Comparison of ENCODE assay signal across 19 cellular contexts in the genomic region with DNA sequence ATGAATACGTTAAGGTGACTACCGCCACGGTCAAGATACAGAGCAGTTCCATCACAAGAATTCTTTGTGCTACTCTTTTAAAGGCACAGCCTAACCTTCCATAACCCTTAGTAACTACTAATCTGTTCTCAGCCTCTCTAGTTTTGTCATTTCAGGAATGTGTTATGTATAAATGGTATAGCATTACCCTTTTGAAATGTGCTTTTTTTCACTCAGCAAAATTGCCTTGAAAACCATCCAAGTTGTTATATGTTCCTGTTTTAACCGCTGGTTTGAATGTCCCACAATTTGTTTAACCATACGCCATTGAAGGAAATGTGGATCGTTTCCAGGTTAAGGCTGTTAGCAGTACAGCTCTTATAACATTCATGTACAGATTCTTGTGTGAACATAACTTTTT. TPM values are rescaled to one million over a fixed set of nuclear protein-coding genes. Genes with fewer than 3 reads are reported as not detected.
DNase-seq lines count a peak whose midpoint lies in the region; ATAC-seq, FAIRE-seq and TF ChIP-seq lines count a peak whose summit lies in the region.
"Had no signal": no experiment of that assay in that cellular context is flagged by ENCODE, and none has a peak within 500 bp of the region (broad histone marks: within the 10 kb centered on the region; RNA-seq: fewer than 3 reads in every experiment).

No MANE protein-coding gene starts in this region.

- H3K79me2 ChIP-seq in endothelial cell of umbilical vein (ENCODE audit: control insufficient read depth, insufficient read depth, low read length) = peaks cover 99% of the 10 kb centered on the region

- in situ Hi-C loops in IMR-90 (cut with MboI; ENCODE audit: low sequenced_read_pairs) = no loop called here

- TF ChIP-seq CTCF in IMR-90 (conservative IDR thresholded peaks at IDR 0.05; ENCODE audit: low read depth, low read length) (no peak), endothelial cell of umbilical vein (IDR thresholded peaks at IDR 0.05; ENCODE audit: extremely low read depth in 1 of 2, insufficient read depth in 1 of 2, low read depth in 1 of 2, low read length in 2 of 2) (no peak), WERI-Rb-1 (IDR thresholded peaks at IDR 0.05; ENCODE audit: low read depth, low read length) (no peak)

- no peak overlapping the region for H2AFZ ChIP-seq in IMR-90 (replicated peaks; ENCODE audit: low read length, poor library complexity)
- H2AFZ ChIP-seq in endothelial cell of umbilical vein (ENCODE audit: low read depth, low read length) = no peak overlapping the region

- peak overlapping the region in 6 of 8 donors; percentile 37 to 63 (median 56) for H3K4me3 Mint-ChIP-seq in CD4-positive, alpha-beta memory T cell
- H3K4me3 Mint-ChIP-seq: nephron progenitor cell had no signal

- H3K9me3 Mint-ChIP-seq in CD4-positive, alpha-beta memory T cell = peaks cover 0 to 2% (median 0%) of the 10 kb centered on the region in 8 donors
- H3K9me3 Mint-ChIP-seq: nephron progenitor cell had no signal

- H3K27me3 Mint-ChIP-seq in CD4-positive, alpha-beta memory T cell = no peaks in the 10 kb centered on the region

- no TSS peak for BruUV-seq in IMR-90 (replicated peaks; lab: Mats Ljungman, UMichigan)
- BruUV-seq in endothelial cell of umbilical vein (replicated peaks; lab: Mats Ljungman, UMichigan) = no TSS peak

- H3K36me3 ChIP-seq in CD4-positive, alpha-beta memory T cell (ENCODE audit: insufficient read depth, low read length) = no peaks in the 10 kb centered on the region
- H3K36me3 ChIP-seq in IMR-90 (ENCODE audit: control insufficient read depth, insufficient read depth, low read length) = peaks cover 17% of the 10 kb centered on the region
- peaks cover 8 to 12% of the 10 kb centered on the region in 2 experiments for H3K36me3 ChIP-seq in endothelial cell of umbilical vein (ENCODE audit: control insufficient read depth in 2 of 2, extremely low read depth in 1 of 2, insufficient read depth in 2 of 2, low read length in 2 of 2)
- H3K36me3 ChIP-seq in WERI-Rb-1 = peaks cover 5% of the 10 kb centered on the region
- H3K36me3 ChIP-seq: thoracic aorta had no signal

- H3K27ac ChIP-seq in CD4-positive, alpha-beta memory T cell (ENCODE audit: low read depth, low read length) = no peak overlapping the region
- H3K27ac ChIP-seq in IMR-90 (ENCODE audit: insufficient read depth, low read length) (no peak overlapping the region), endothelial cell of umbilical vein (ENCODE audit: insufficient read depth, low read depth, low read length) (no peak overlapping the region), WERI-Rb-1 (no peak overlapping the region)
- H3K27ac ChIP-seq: C4-2B, thoracic aorta had no signal

- H2AK9ac ChIP-seq in IMR-90 (replicated peaks; ENCODE audit: low read depth, low read length, poor library complexity) = no peak overlapping the region

- DNase-seq in CD4-positive, alpha-beta memory T cell = no peak
- DNase-seq in IMR-90 = peak; percentile 40
- DNase-seq in endothelial cell of umbilical vein (ENCODE audit: low read depth, low spot score) = peak; percentile 23
- no peak for DNase-seq in COLO829 (ENCODE audit: low spot score)
- DNase-seq in NCI-H2196 (lab: John Stamatoyannopoulos, UW; ENCODE audit: unreplicated experiment) = no peak
- DNase-seq in WERI-Rb-1 = no peak
- no peak for DNase-seq in amygdala (lab: John Stamatoyannopoulos, UW)
- DNase-seq: activated CD8-positive, alpha-beta memory T cell treated with anti-CD3 and anti-CD28 coated beads, Interleukin-2, amount 50 U/mL, for 4 hours; effector memory CD4-positive, alpha-beta T cell; GDM1; left cardiac atrium; NCI-H1092 treated with DMSO at 0.1 percent for 48 hours; NCI-H510A; nephron progenitor cell; T1000 had no signal

- no peak overlapping the region for H3K23ac ChIP-seq in IMR-90 (ENCODE audit: low read depth, low read length)

- ATAC-seq in GM19351 (IDR thresholded peaks at IDR 0.05; ENCODE audit: unreplicated experiment) = peak; percentile 57
- ATAC-seq in IMR-90 (ENCODE audit: low read depth) = peak; percentile 64
- ATAC-seq: left cardiac atrium, sciatic nerve had no signal

- no peak overlapping the region for H3K56ac ChIP-seq in IMR-90 (ENCODE audit: extremely low read depth, insufficient read depth, low read length)

- H4K8ac ChIP-seq in IMR-90 (ENCODE audit: low read depth in 2 of 2, low read length in 2 of 2) = no peak overlapping the region

- H3K36me3 Mint-ChIP-seq in CD4-positive, alpha-beta memory T cell = peaks cover 32 to 65% of the 10 kb centered on the region in 2 donors

- CTCF ChIA-PET in CD4-positive, alpha-beta memory T cell (lab: Charles Lee; ENCODE audit: partially characterized antibody) = interaction anchor here (3.0 kb wide), 1 partner anchor 10 kb away, joined by 9 read pairs; no protein-coding TSS in a partner anchor
- CTCF ChIA-PET in IMR-90 (lab: Yijun Ruan, JAX) (no interaction called here), endothelial cell of umbilical vein (lab: Charles Lee) (interaction anchor here (0.8 to 1.3 kb wide), 2 partner anchors 8 to 14 kb away, joined by 3 to 4 read pairs; no protein-coding TSS in a partner anchor)

- H3K4me2 ChIP-seq in IMR-90 (ENCODE audit: low read depth, low read length) (no peak overlapping the region), endothelial cell of umbilical vein (ENCODE audit: insufficient read depth, low read length) (no peak overlapping the region)

- POLR2A ChIA-PET in CD4-positive, alpha-beta memory T cell (lab: Charles Lee; ENCODE audit: partially characterized antibody) = interaction anchor here (1.1 to 1.7 kb wide), 3 partner anchors 8 to 32 kb away, joined by 3 to 5 read pairs (median 4); a partner anchor contains a TSS
- POLR2A ChIA-PET in IMR-90 (lab: Charles Lee; ENCODE audit: unreplicated experiment) (no interaction called here), endothelial cell of umbilical vein (lab: Charles Lee) (no interaction called here)

- H3K4ac ChIP-seq in IMR-90 (ENCODE audit: low read depth, low read length) = no peak overlapping the region

- no peaks in the 10 kb centered on the region for H3K9me3 ChIP-seq in CD4-positive, alpha-beta memory T cell (ENCODE audit: control insufficient read depth in 1 of 2, low read length in 2 of 2)
- H3K9me3 ChIP-seq in IMR-90 (ENCODE audit: control insufficient read depth, insufficient read depth, low read length) (no peaks in the 10 kb centered on the region), endothelial cell of umbilical vein (replicated peaks; ENCODE audit: control insufficient read depth, insufficient read depth, low read length) (no peaks in the 10 kb centered on the region), WERI-Rb-1 (ENCODE audit: severe bottlenecking) (no peaks in the 10 kb centered on the region)
- H3K9me3 ChIP-seq: thoracic aorta had no signal

- no peak overlapping the region for H3K4me3 ChIP-seq in CD4-positive, alpha-beta memory T cell (ENCODE audit: low read length in 2 of 2)
- H3K4me3 ChIP-seq in IMR-90 (ENCODE audit: insufficient read depth, low read depth, low read length) (no peak overlapping the region), endothelial cell of umbilical vein (replicated peaks in 1 of 3; ENCODE audit: insufficient read depth in 1 of 3, low read depth in 1 of 3, low read length in 3 of 3) (no peak overlapping the region), WERI-Rb-1 (ENCODE audit: low read depth, low read length) (no peak overlapping the region)
- H3K4me3 ChIP-seq: thoracic aorta had no signal

- H3K9ac ChIP-seq in IMR-90 (ENCODE audit: low read depth, low read length) (no peak overlapping the region), endothelial cell of umbilical vein (replicated peaks; ENCODE audit: extremely low read depth, insufficient read depth, low read length) (no peak overlapping the region)

- peaks cover 16 to 66% of the 10 kb centered on the region in 2 experiments for H3K79me1 ChIP-seq in IMR-90 (ENCODE audit: low read depth in 1 of 2, low read length in 2 of 2)

- H2BK5ac ChIP-seq in IMR-90 (ENCODE audit: low read depth, low read length, poor library complexity, severe bottlenecking) = no peak overlapping the region

- no peak overlapping the region for H2BK120ac ChIP-seq in IMR-90 (ENCODE audit: low read depth, low read length)

- peaks cover 93% of the 10 kb centered on the region for H3K4me1 ChIP-seq in CD4-positive, alpha-beta memory T cell (ENCODE audit: insufficient read depth, low read length)
- H3K4me1 ChIP-seq in IMR-90 (ENCODE audit: control insufficient read depth, insufficient read depth, low read length) (peaks cover 6% of the 10 kb centered on the region), endothelial cell of umbilical vein (ENCODE audit: control insufficient read depth, extremely low read depth, insufficient read depth, low read length) (peaks cover 8% of the 10 kb centered on the region)

- peaks cover 62 to 98% (median 79%) of the 10 kb centered on the region in 4 donors for H3K4me1 Mint-ChIP-seq in CD4-positive, alpha-beta memory T cell

- H3K14ac ChIP-seq in IMR-90 (replicated peaks; ENCODE audit: low read depth, low read length) = no peak overlapping the region

- H2BK20ac ChIP-seq in IMR-90 (ENCODE audit: low read depth, low read length) = no peak overlapping the region

- H3K18ac ChIP-seq in IMR-90 (ENCODE audit: low read depth, low read length) = no peak overlapping the region

- FAIRE-seq in endothelial cell of umbilical vein (lab: Jason Lieb, UNC) = no peak

- TF ChIP-seq RAD21 in IMR-90 (IDR thresholded peaks at IDR 0.05; ENCODE audit: low read length) = no peak

- H3K27ac Mint-ChIP-seq in CD4-positive, alpha-beta memory T cell = peak overlapping the region in 3 of 7 donors; percentile 19 to 77 (median 76)
- H3K27ac Mint-ChIP-seq: nephron progenitor cell had no signal

- intact Hi-C loops in CD4-positive, alpha-beta memory T cell (cut with micrococcal nuclease) = no loop called here
- intact Hi-C loops in IMR-90 (cut with micrococcal nuclease) (no loop called here), endothelial cell of umbilical vein (cut with micrococcal nuclease) (no loop called here)

- no peak overlapping the region for H4K5ac ChIP-seq in IMR-90 (ENCODE audit: low read depth, low read length)

- dilution Hi-C loops in IMR-90 (cut with HindIII; ENCODE audit: low sequenced_read_pairs, unreplicated experiment) (no loop called here), endothelial cell of umbilical vein (cut with MboI; ENCODE audit: extremely low pct_ligation_motif_present, low sequenced_read_pairs) (no loop called here)

- H2BK15ac ChIP-seq in IMR-90 (ENCODE audit: low read depth, low read length) = no peak overlapping the region

- H3K9me1 ChIP-seq in IMR-90 (ENCODE audit: insufficient read depth, low read length) = peaks cover 12% of the 10 kb centered on the region
- no peaks in the 10 kb centered on the region for H3K9me1 ChIP-seq in endothelial cell of umbilical vein (replicated peaks; ENCODE audit: control insufficient read depth, extremely low read depth, insufficient read depth, low read length)

- TF ChIP-seq POLR2A in IMR-90 (IDR thresholded peaks at IDR 0.05; ENCODE audit: low read depth, low read length) (no peak), endothelial cell of umbilical vein (IDR thresholded peaks at IDR 0.05; ENCODE audit: low read depth, low read length) (no peak)

- H4K20me1 ChIP-seq in IMR-90 (ENCODE audit: insufficient read depth, low read length) (peaks cover 94% of the 10 kb centered on the region), endothelial cell of umbilical vein (replicated peaks; ENCODE audit: control insufficient read depth, extremely low read depth, insufficient read depth, low read length) (peaks cover 32% of the 10 kb centered on the region)

- no peak overlapping the region for H4K91ac ChIP-seq in IMR-90 (ENCODE audit: insufficient read depth, low read depth, low read length)

- no CpG with 5 or more reads among the region's 6 CpGs for WGBS in IMR-90 (ENCODE audit: extremely low coverage in 2 of 2, insufficient read length in 1 of 2), 2 experiments

- no peak overlapping the region for H2AK5ac ChIP-seq in IMR-90 (ENCODE audit: low read depth, low read length)

- no peaks in the 10 kb centered on the region for H3K27me3 ChIP-seq in CD4-positive, alpha-beta memory T cell (ENCODE audit: insufficient read depth, low read length)
- H3K27me3 ChIP-seq in IMR-90 (ENCODE audit: control insufficient read depth, insufficient read depth, low read length) = no peaks in the 10 kb centered on the region
- no peaks in the 10 kb centered on the region for H3K27me3 ChIP-seq in endothelial cell of umbilical vein (ENCODE audit: control insufficient read depth in 2 of 2, insufficient read depth in 2 of 2, low read length in 2 of 2)
- H3K27me3 ChIP-seq in WERI-Rb-1 (ENCODE audit: insufficient read depth, low read depth, severe bottlenecking) = no peaks in the 10 kb centered on the region

RNA-seq across cellular contexts. Expression of a gene that starts 32.0 kb away (rescaled TPM):
- 100 to 1,000 TPM; 170 to 174 TPM for total RNA-seq in CD4-positive, alpha-beta memory T cell
- polyA plus RNA-seq in CD4-positive, alpha-beta memory T cell = 100 to 1,000 TPM in 1 of 2 donors, 10 to 100 TPM in 1; 44.1 to 114 TPM
- total RNA-seq in IMR-90 (2012; rRNA removed) = 52.2 and 53.6 TPM in 2 replicates
- polyA plus RNA-seq in IMR-90 (2012; rRNA removed) = 39.6 and 41.0 TPM in 2 replicates
- 11.3 and 17.5 TPM in 2 replicates for polyA plus RNA-seq in IMR-90 (2012; cell fraction: cytosol; rRNA removed)
- 14.4 and 77.3 TPM in 2 replicates for polyA plus RNA-seq in IMR-90 (2012; cell fraction: nucleus; rRNA removed; ENCODE audit: low replicate concordance)
- 101 and 104 TPM in 2 replicates for total RNA-seq in endothelial cell of umbilical vein
- polyA plus RNA-seq in endothelial cell of umbilical vein = 49.1 and 49.2 TPM in 2 replicates
- polyA plus RNA-seq in endothelial cell of umbilical vein (2011; cell fraction: cytosol; rRNA removed) = 57.0 and 57.7 TPM in 2 replicates
- polyA plus RNA-seq in endothelial cell of umbilical vein (2011; cell fraction: nucleus; rRNA removed) = 95.8 and 109 TPM in 2 replicates
- 68.2 and 71.4 TPM in 2 replicates for polyA plus RNA-seq in endothelial cell of umbilical vein (2012)
- 115 and 120 TPM in 2 replicates for polyA minus RNA-seq in endothelial cell of umbilical vein
- 39.1 TPM for polyA minus RNA-seq in endothelial cell of umbilical vein (2011; cell fraction: cytosol; rRNA and poly(A)+ RNA removed)
- 147 and 187 TPM in 2 replicates for polyA minus RNA-seq in endothelial cell of umbilical vein (2011; cell fraction: nucleus; rRNA and poly(A)+ RNA removed)

Comparison
In these comparisons a context has a peak if more than half of its experiments do, and no peak if none do; other contexts are left out.
1. DNase-seq: peak in IMR-90 (single experiment) and endothelial cell of umbilical vein (single experiment); none in CD4-positive, alpha-beta memory T cell (0 of 5), COLO829 (single experiment), NCI-H2196 (single experiment), WERI-Rb-1 (single experiment) and amygdala (0 of 56).